ENCODE assay signal across 8 cellular contexts in the genomic region with DNA sequence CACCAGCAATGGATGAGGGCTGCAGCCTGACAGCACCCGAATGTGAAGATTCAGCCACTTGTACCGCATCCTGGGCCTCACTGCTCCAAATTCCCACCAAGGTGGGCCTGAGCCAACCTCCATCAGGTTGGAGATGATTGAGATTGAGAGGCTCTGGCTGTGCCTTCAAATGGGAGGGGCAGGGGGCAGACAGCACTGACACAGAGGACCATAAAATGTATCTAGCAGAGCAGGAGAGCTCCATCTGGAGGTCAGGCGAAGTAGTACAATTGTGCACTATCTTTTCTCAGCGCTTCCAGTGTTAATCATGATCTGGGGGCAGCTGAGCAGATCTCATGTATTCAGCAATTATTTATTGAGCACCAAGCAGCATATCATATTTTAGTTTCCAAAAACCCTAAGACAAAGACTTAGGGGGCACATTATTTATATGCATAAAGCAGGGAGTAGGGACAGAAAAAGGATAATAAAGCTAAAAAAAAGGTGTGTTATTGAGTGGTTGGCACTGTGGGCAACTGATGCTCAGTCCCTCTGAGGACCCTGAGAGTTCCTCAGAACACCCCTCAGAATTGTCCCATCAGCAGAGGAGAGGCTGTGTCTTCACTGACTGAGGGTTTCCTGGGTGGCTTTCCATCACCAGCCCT. TPM values are rescaled to one million over a fixed set of nuclear protein-coding genes. Genes with fewer than 3 reads are reported as not detected.
DNase-seq lines count a peak whose midpoint lies in the region; ATAC-seq and TF ChIP-seq lines count a peak whose summit lies in the region.

No MANE protein-coding gene starts in this region.

- H3K4me3 ChIP-seq in GM06990 (replicated peaks; ENCODE audit: low read depth, low read length): no peak overlapping the region
- no peak overlapping the region for H3K4me3 ChIP-seq in adipocyte (ENCODE audit: low read length)

- H3K9ac ChIP-seq in adipocyte (ENCODE audit: low read length): no peak overlapping the region

- H3K4me1 ChIP-seq in adipocyte (ENCODE audit: control insufficient read depth, insufficient read depth, low read length): peaks cover 18% of the 10 kb centered on the region

- peak; percentile 83 for ATAC-seq in GM21529 (IDR thresholded peaks at IDR 0.05; ENCODE audit: unreplicated experiment)
- peak; percentile 82 for ATAC-seq in SK-N-SH treated with all-trans-retinoic acid at 6 μM for 48 hours

- TF ChIP-seq CTCF in GM06990 (IDR thresholded peaks at IDR 0.05; ENCODE audit: insufficient read depth, low read length, poor library complexity, severe bottlenecking): peak; percentile 79

- DNase-seq in GM06990 (ENCODE audit: extremely low read depth, insufficient read length) (peak; percentile 19), HT1080 (ENCODE audit: low read depth) (peak; percentile 56), adipocyte (ENCODE audit: low read depth) (peak; percentile 59), iPS-NIHi11 (ENCODE audit: low spot score) (peak; percentile 76), NCI-H226 (no peak)
- peak; percentile 53 to 59 for DNase-seq in stimulated activated CD4-positive, alpha-beta T cell treated with anti-CD3 and anti-CD28 coated beads, Interleukin-2, amount 100 ng/mL, for 48 hours

- no peaks in the 10 kb centered on the region; the same call in 1 of the 2 replicates for H3K27me3 ChIP-seq in GM06990 (replicated peaks; ENCODE audit: control insufficient read depth, insufficient read depth, low read length)
- peaks cover 8% of the 10 kb centered on the region for H3K27me3 ChIP-seq in adipocyte (replicated peaks; ENCODE audit: control insufficient read depth, insufficient read depth, low read length)

- H3K9me3 ChIP-seq in adipocyte (ENCODE audit: control insufficient read depth, low read length): no peaks in the 10 kb centered on the region

- no peaks in the 10 kb centered on the region for H3K36me3 ChIP-seq in GM06990 (ENCODE audit: control insufficient read depth, insufficient read depth, low read length)
- no peaks in the 10 kb centered on the region for H3K36me3 ChIP-seq in adipocyte (ENCODE audit: control insufficient read depth, insufficient read depth, low read length, severe bottlenecking)

TF ChIP-seq in SK-N-SH treated with all-trans-retinoic acid at 6 μM for 48 hours, 23 proteins besides CTCF, POLR2A, EP300 and RAD21:
- TF ChIP-seq, protein P1, sequence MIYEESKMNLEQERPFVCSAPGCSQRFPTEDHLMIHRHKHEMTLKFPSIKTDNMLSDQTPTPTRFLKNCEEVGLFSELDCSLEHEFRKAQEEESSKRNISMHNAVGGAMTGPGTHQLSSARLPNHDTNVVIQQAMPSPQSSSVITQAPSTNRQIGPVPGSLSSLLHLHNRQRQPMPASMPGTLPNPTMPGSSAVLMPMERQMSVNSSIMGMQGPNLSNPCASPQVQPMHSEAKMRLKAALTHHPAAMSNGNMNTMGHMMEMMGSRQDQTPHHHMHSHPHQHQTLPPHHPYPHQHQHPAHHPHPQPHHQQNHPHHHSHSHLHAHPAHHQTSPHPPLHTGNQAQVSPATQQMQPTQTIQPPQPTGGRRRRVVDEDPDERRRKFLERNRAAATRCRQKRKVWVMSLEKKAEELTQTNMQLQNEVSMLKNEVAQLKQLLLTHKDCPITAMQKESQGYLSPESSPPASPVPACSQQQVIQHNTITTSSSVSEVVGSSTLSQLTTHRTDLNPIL (CRISPR knock-in tag; IDR thresholded peaks at IDR 0.05; ENCODE audit: low read depth): no peak
- no peak for TF ChIP-seq GLIS3 (CRISPR knock-in tag; IDR thresholded peaks at IDR 0.05)

RNA-seq across cellular contexts. Expression of a gene that starts 31.6 kb away (rescaled TPM):
- total RNA-seq in HT1080 (2014; rRNA removed; shearing (Covaris generic)): not detected in 2 replicates
- polyA plus RNA-seq in HT1080 (2015; cell fraction: cytosol; rRNA removed): not detected in 2 replicates
- polyA plus RNA-seq in HT1080 (2015; cell fraction: nucleus; rRNA removed): not detected in 2 replicates
